ENCODE assay signal across 11 cellular contexts in the genomic region with DNA sequence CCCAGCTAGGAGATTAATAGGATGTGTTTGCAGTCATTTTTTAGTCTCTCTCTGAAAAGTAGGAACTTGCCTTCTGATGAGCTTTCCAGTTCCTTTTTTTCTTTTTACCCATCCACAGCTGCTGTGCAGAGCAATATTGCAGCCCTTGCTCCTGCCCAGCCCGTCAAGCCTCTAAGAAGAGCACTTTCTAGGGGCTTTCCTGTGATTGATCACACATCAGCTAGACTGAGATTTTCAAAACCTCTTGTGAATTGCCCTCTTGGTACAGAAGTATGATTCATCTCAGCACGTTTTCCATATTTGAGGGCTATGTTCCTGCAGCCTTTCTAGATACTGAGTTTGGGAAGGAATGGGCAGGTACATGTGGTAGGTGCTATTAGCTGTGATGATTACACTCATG.
A peak's percentile ranks its signal among the peaks of the same experiment; 100 is the strongest.
DNase-seq lines count a peak whose midpoint lies in the region; ATAC-seq and FAIRE-seq lines count a peak whose summit lies in the region.
"Had no signal": no experiment of that assay in that cellular context is flagged by ENCODE, and none has a peak within 500 bp of the region (broad histone marks: within the 10 kb centered on the region; RNA-seq: fewer than 3 reads in every experiment).

No MANE protein-coding gene starts in this region.

- no peak overlapping the region for H3K4me3 Mint-ChIP-seq in T-helper 17 cell
- H3K4me3 Mint-ChIP-seq: activated naive CD8-positive, alpha-beta T cell treated with anti-CD3 and anti-CD28 coated beads, Interleukin-2, amount 10 ng/mL, durations not matched to agents 7 days and 5 days; stimulated activated naive CD8-positive, alpha-beta T cell treated with anti-CD3 and anti-CD28 coated beads, Interleukin-15, Interleukin-2, amounts not matched to agents 100 ng/mL and 50 ng/mL, for 24 hours had no signal

- no peak overlapping the region for H3K27ac ChIP-seq in caudate nucleus (ENCODE audit: low read depth, low read length)

- ATAC-seq in GM21515 (IDR thresholded peaks at IDR 0.05; ENCODE audit: unreplicated experiment): peak; percentile 94
- ATAC-seq in HG03159 (IDR thresholded peaks at IDR 0.05; ENCODE audit: unreplicated experiment): peak; percentile 87
- ATAC-seq in T-helper 17 cell: peak; percentile 33

- DNase-seq in GM18507 (ENCODE audit: extremely low spot score, insufficient read length, low read depth) (no peak), T-helper 17 cell (no peak), caudate nucleus (lab: John Stamatoyannopoulos, UW) (no peak), NCI-H1436 (lab: John Stamatoyannopoulos, UW) (no peak), RKO (ENCODE audit: low spot score) (no peak), Ammon's horn (ENCODE audit: low spot score) (no peak)
- DNase-seq: activated naive CD8-positive, alpha-beta T cell treated with anti-CD3 and anti-CD28 coated beads, Interleukin-2, amount 10 ng/mL, durations not matched to agents 7 days and 5 days had no signal

- peak; percentile 85 for FAIRE-seq in GM18507 (lab: Jason Lieb, UNC)
- FAIRE-seq: D721Med had no signal

- peaks cover 33% of the 10 kb centered on the region for H3K4me1 Mint-ChIP-seq in T-helper 17 cell

- H3K36me3 Mint-ChIP-seq in T-helper 17 cell (ENCODE audit: low read depth): peaks cover 7% of the 10 kb centered on the region

- H3K27me3 Mint-ChIP-seq in T-helper 17 cell: no peaks in the 10 kb centered on the region
- H3K27me3 Mint-ChIP-seq: activated naive CD8-positive, alpha-beta T cell treated with anti-CD3 and anti-CD28 coated beads, Interleukin-2, amount 10 ng/mL, durations not matched to agents 7 days and 5 days; stimulated activated naive CD8-positive, alpha-beta T cell treated with anti-CD3 and anti-CD28 coated beads, Interleukin-15, Interleukin-2, amounts not matched to agents 100 ng/mL and 50 ng/mL, for 24 hours had no signal

- no peaks in the 10 kb centered on the region for H3K9me3 ChIP-seq in T-helper 17 cell (ENCODE audit: control insufficient read depth, low read length, poor library complexity, severe bottlenecking)

- H3K27ac Mint-ChIP-seq in T-helper 17 cell: no peak overlapping the region
- H3K27ac Mint-ChIP-seq: activated naive CD8-positive, alpha-beta T cell treated with anti-CD3 and anti-CD28 coated beads, Interleukin-2, amount 10 ng/mL, durations not matched to agents 7 days and 5 days; stimulated activated naive CD8-positive, alpha-beta T cell treated with anti-CD3 and anti-CD28 coated beads, Interleukin-15, Interleukin-2, amounts not matched to agents 100 ng/mL and 50 ng/mL, for 24 hours had no signal

Comparison
In these comparisons a context has a peak if more than half of its experiments do, and no peak if none do; other contexts are left out.
1. ATAC-seq: peak in every context shown above with its lines; median percentile 94 in GM21515; 87 in HG03159; 33 in T-helper 17 cell.